ENCODE assay signal across 1 cellular context in genomic region chr17:82236142-82236971, GRCh38.
TF ChIP-seq lines count a peak whose summit lies in the region.

No MANE protein-coding gene starts in this region.

TF ChIP-seq in K562, 482 proteins besides CTCF, POLR2A, EP300 and RAD21 (continued from another document):
- TF ChIP-seq CTCFL (IDR thresholded peaks at IDR 0.05; ENCODE audit: borderline replicate concordance, insufficient read depth, low read depth, low read length, poor library complexity, severe bottlenecking) (peak; percentile 57), ZNF77 (CRISPR knock-in tag; IDR thresholded peaks at IDR 0.05) (no peak), YBX1 (IDR thresholded peaks at IDR 0.05) (no peak), ILF3 (IDR thresholded peaks at IDR 0.05; ENCODE audit: borderline replicate concordance) (no peak), SP1 (CRISPR knock-in tag; IDR thresholded peaks at IDR 0.05) (peak; percentile 67), ZBTB8A (IDR thresholded peaks at IDR 0.05; ENCODE audit: partially characterized antibody) (no peak), POLR2AphosphoS5 (IDR thresholded peaks at IDR 0.05; ENCODE audit: control insufficient read depth, insufficient read depth, low read depth, low read length) (no peak), DACH1 (IDR thresholded peaks at IDR 0.05; ENCODE audit: partially characterized antibody) (peak; percentile 11), ETS1 (conservative IDR thresholded peaks at IDR 0.05; ENCODE audit: control insufficient read depth, low read depth, low read length) (no peak), MTF1 (CRISPR knock-in tag; IDR thresholded peaks at IDR 0.05; ENCODE audit: borderline replicate concordance) (no peak), GABPB1 (CRISPR knock-in tag; IDR thresholded peaks at IDR 0.05) (peak; percentile 61), BRCA1 (IDR thresholded peaks at IDR 0.05) (no peak), BRCA1 (CRISPR knock-in tag; IDR thresholded peaks at IDR 0.05) (0 out of 2 replicates have a peak, but pooled peaks have one; percentile 27), NONO (IDR thresholded peaks at IDR 0.05; ENCODE audit: low read depth in 2 of 2, low read length in 1 of 2) (0 out of 4 replicates have a peak, but pooled peaks of 1 of the 2 experiments have one; percentile 28), CBX2 (IDR thresholded peaks at IDR 0.05; ENCODE audit: insufficient read depth, low read length, poor library complexity, severe bottlenecking) (no peak), SMAD1 (IDR thresholded peaks at IDR 0.05; ENCODE audit: low read depth, low read length, partially characterized antibody) (no peak), ILK (tag; IDR thresholded peaks at IDR 0.05; ENCODE audit: borderline replicate concordance, low read depth) (no peak), IFI16 (CRISPR knock-in tag; IDR thresholded peaks at IDR 0.05) (no peak), PRPF4 (IDR thresholded peaks at IDR 0.05; ENCODE audit: insufficient read depth, low read depth, low read length, poor library complexity, severe bottlenecking) (peak; percentile 15), NR2C1 (IDR thresholded peaks at IDR 0.05) (no peak), NR2C1 (tag; IDR thresholded peaks at IDR 0.05) (peak; percentile 19; the same call in 1 of the 2 replicates), SMAD4 (CRISPR knock-in tag; conservative IDR thresholded peaks at IDR 0.05) (0 out of 2 replicates have a peak, but pooled peaks have one; percentile 39), EP400 (IDR thresholded peaks at IDR 0.05) (peak; percentile 37; the same call in 1 of the 2 replicates), ZNF75A (CRISPR knock-in tag; IDR thresholded peaks at IDR 0.05) (no peak), ZNF184 (CRISPR knock-in tag; IDR thresholded peaks at IDR 0.05) (no peak), JUNB (CRISPR knock-in tag; conservative IDR thresholded peaks at IDR 0.05) (0 out of 2 replicates have a peak, but pooled peaks have one; percentile 6), ZFP1 (CRISPR knock-in tag; IDR thresholded peaks at IDR 0.05) (no peak), PATZ1 (CRISPR knock-in tag; IDR thresholded peaks at IDR 0.05; ENCODE audit: borderline replicate concordance) (no peak), MYNN (IDR thresholded peaks at IDR 0.05) (peak; percentile 91), MYNN (CRISPR knock-in tag; IDR thresholded peaks at IDR 0.05) (no peak), MGA (IDR thresholded peaks at IDR 0.05) (peak; percentile 92), ZBTB2 (IDR thresholded peaks at IDR 0.05) (peak; percentile 31; the same call in 1 of the 2 replicates), ESRRA (IDR thresholded peaks at IDR 0.05; ENCODE audit: borderline replicate concordance, low read depth) (0 out of 2 replicates have a peak, but pooled peaks have one; percentile 16), NCOA6 (IDR thresholded peaks at IDR 0.05) (no peak)
